ENCODE assay signal across 8 cellular contexts in the genomic region with DNA sequence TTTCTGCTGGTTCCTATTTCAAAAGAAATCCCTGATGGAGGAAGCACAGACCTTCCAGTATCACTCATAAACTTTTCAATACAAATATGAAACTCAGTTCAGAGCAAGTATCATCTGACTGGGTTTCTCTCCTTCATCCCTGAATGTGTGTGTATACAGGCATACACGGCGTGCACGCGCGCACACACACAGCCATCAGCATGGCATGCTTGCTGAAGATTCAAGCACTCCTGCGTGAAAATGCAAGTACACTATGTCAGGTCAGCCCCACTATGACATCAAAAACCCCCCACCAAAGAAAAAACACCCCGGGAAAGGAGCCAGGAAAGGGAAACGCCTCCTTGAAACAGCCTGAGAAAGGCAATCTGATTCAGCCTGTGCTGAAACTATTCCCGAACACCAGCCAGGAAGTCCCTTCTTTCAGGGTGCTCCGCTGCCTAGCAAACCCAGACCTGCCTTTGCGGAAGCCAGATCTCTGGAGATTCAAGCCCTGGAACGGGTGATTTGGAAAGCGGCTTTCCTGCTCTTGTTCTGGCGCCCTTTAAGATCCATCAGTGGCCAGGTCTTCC. TPM values are rescaled to one million over a fixed set of nuclear protein-coding genes. Genes with fewer than 3 reads are reported as not detected.
DNase-seq lines count a peak whose midpoint lies in the region; ATAC-seq and TF ChIP-seq lines count a peak whose summit lies in the region.

No MANE protein-coding gene starts in this region.

- peak overlapping the region; percentile 40 to 64 (median 56) for H3K4me3 ChIP-seq in BLaER1 treated with 17β-estradiol and CSF1 and Interleukin-3, amounts not matched to agents 10 nM and 100 nM
- H3K4me3 ChIP-seq in Loucy (ENCODE audit: low read length, poor library complexity, severe bottlenecking) (peak overlapping the region; percentile 87), subcutaneous abdominal adipose tissue (ENCODE audit: low read depth in 1 of 5, low read length in 5 of 5) (peak overlapping the region; percentile 56 to 80 (median 67))

- peak overlapping the region in 9 of 11 experiments; percentile 10 to 65 (median 45); a peak in 15 of 22 replicates for H3K27ac ChIP-seq in BLaER1 treated with 17β-estradiol and CSF1 and Interleukin-3, amounts not matched to agents 10 nM and 100 nM
- peak overlapping the region; percentile 42 for H3K27ac ChIP-seq in subcutaneous abdominal adipose tissue (ENCODE audit: low read depth, low read length)

- H3F3A ChIP-seq in Loucy (ENCODE audit: low read depth), result 0 out of 2 replicates have a peak, but pooled peaks cover 3% of the 10 kb centered on the region

- peak; percentile 8 for ATAC-seq in GM19035 (IDR thresholded peaks at IDR 0.05; ENCODE audit: unreplicated experiment)

- peak overlapping the region; percentile 84 for H2AFZ ChIP-seq in Loucy (ENCODE audit: low read length)

- H3K9me2 ChIP-seq in Loucy (replicated peaks; ENCODE audit: low read depth, low read length), result no peaks in the 10 kb centered on the region

- peaks cover 40% of the 10 kb centered on the region for H3K79me2 ChIP-seq in Loucy (ENCODE audit: insufficient read depth, low read length)

- H3K4me2 ChIP-seq in BLaER1 treated with 17β-estradiol and CSF1 and Interleukin-3, amounts not matched to agents 10 nM and 100 nM, result peak overlapping the region; percentile 79 to 96 (median 89)
- peak overlapping the region; percentile 86 for H3K4me2 ChIP-seq in Loucy (ENCODE audit: low read depth, low read length, poor library complexity, severe bottlenecking)

- DNase-seq in cerebellar cortex (ENCODE audit: low spot score) (peak; percentile 63), kidney tubule cell (ENCODE audit: low spot score) (peak; percentile 56), NCI-H187 treated with DMSO at 0.1 percent for 48 hours (lab: John Stamatoyannopoulos, UW) (no peak), mesenteric fat pad (ENCODE audit: low spot score) (no peak)

- H3K36me3 ChIP-seq in BLaER1 treated with 17β-estradiol and CSF1 and Interleukin-3, amounts not matched to agents 10 nM and 100 nM, result no peaks in the 10 kb centered on the region
- H3K36me3 ChIP-seq in Loucy (ENCODE audit: insufficient read depth, low read length), result no peaks in the 10 kb centered on the region
- H3K36me3 ChIP-seq in subcutaneous abdominal adipose tissue (ENCODE audit: control insufficient read depth in 5 of 5, insufficient read depth in 5 of 5, low read length in 5 of 5), result no peaks in the 10 kb centered on the region

- H3K9me3 ChIP-seq in BLaER1 treated with 17β-estradiol and CSF1 and Interleukin-3, amounts not matched to agents 10 nM and 100 nM (replicated peaks in 1 of 11), result peaks cover 5 to 13% (median 9%) of the 10 kb centered on the region in 11 experiments; a peak in 19 of 22 replicates
- H3K9me3 ChIP-seq in Loucy (ENCODE audit: insufficient read depth, low read depth, low read length) (no peaks in the 10 kb centered on the region), subcutaneous abdominal adipose tissue (ENCODE audit: control insufficient read depth in 5 of 5, low read length in 5 of 5) (no peaks in the 10 kb centered on the region)

- H3K9ac ChIP-seq in BLaER1 treated with 17β-estradiol and CSF1 and Interleukin-3, amounts not matched to agents 10 nM and 100 nM, result peak overlapping the region; percentile 21 to 73 (median 58); a peak in 20 of 22 replicates
- H3K9ac ChIP-seq in Loucy (ENCODE audit: low read depth, low read length, poor library complexity, severe bottlenecking) (peak overlapping the region; percentile 66), subcutaneous abdominal adipose tissue (ENCODE audit: low read length in 5 of 5) (peak overlapping the region in 4 of 5 donors; percentile 6 to 78 (median 56))

- H3K4me1 ChIP-seq in BLaER1 treated with 17β-estradiol and CSF1 and Interleukin-3, amounts not matched to agents 10 nM and 100 nM, result peaks cover 24 to 38% (median 31%) of the 10 kb centered on the region in 10 experiments
- H3K4me1 ChIP-seq in Loucy (ENCODE audit: insufficient read depth, low read length, poor library complexity, severe bottlenecking) (peaks cover 67% of the 10 kb centered on the region), subcutaneous abdominal adipose tissue (ENCODE audit: control insufficient read depth in 5 of 5, insufficient read depth in 5 of 5, low read length in 5 of 5) (peaks cover 0 to 45% (median 28%) of the 10 kb centered on the region in 5 donors)

- TF ChIP-seq CTCF in Loucy (conservative IDR thresholded peaks at IDR 0.05; ENCODE audit: low read length), result no peak

- H3K27me3 ChIP-seq in BLaER1 treated with 17β-estradiol and CSF1 and Interleukin-3, amounts not matched to agents 10 nM and 100 nM, result no peaks in the 10 kb centered on the region; a peak in 1 of 22 replicates
- H3K27me3 ChIP-seq in Loucy (ENCODE audit: insufficient read depth, low read length, poor library complexity, severe bottlenecking), result no peaks in the 10 kb centered on the region
- no peaks in the 10 kb centered on the region for H3K27me3 ChIP-seq in subcutaneous abdominal adipose tissue (ENCODE audit: control insufficient read depth in 5 of 5, insufficient read depth in 4 of 5, low read length in 5 of 5)

- H4K20me1 ChIP-seq in BLaER1 treated with 17β-estradiol and CSF1 and Interleukin-3, amounts not matched to agents 10 nM and 100 nM, result no peaks in the 10 kb centered on the region
- H4K20me1 ChIP-seq in Loucy (ENCODE audit: insufficient read depth, low read length, poor library complexity, severe bottlenecking), result no peaks in the 10 kb centered on the region

RNA-seq across cellular contexts. Expression of a gene that starts 0.8 kb away (rescaled TPM):
- 3.5 TPM for total RNA-seq in mesenteric fat pad

RNA-seq across cellular contexts. Expression of a gene that starts 19.1 kb away (rescaled TPM):
- total RNA-seq in mesenteric fat pad, result 24.3 TPM

Comparison
In these comparisons a context has a peak if more than half of its experiments do, and no peak if none do; other contexts are left out.
1. DNase-seq: peak in cerebellar cortex (single experiment) and kidney tubule cell (single experiment); none in NCI-H187 treated with DMSO at 0.1 percent for 48 hours (single experiment) and mesenteric fat pad (single experiment).
2. Peak in every context shown above with its lines, with median percentiles within 50 percentile points of each other: H3K4me3 ChIP-seq and H3K9ac ChIP-seq.